14 cellular contexts compared by ENCODE assay signal in genomic region chr12:110844551-110845395, GRCh38. TPM values are rescaled to one million over a fixed set of nuclear protein-coding genes. Genes with fewer than 3 reads are reported as not detected.
DNase-seq lines count a peak whose midpoint lies in the region; TF ChIP-seq lines count a peak whose summit lies in the region.
"Had no signal": no experiment of that assay in that cellular context is flagged by ENCODE, and none has a peak within 500 bp of the region (broad histone marks: within the 10 kb centered on the region; RNA-seq: fewer than 3 reads in every experiment).

No MANE protein-coding gene starts in this region.

- no peaks in the 10 kb centered on the region for H3K36me3 Mint-ChIP-seq in activated T-helper 2 cell treated with anti-CD3 and anti-CD28 coated beads, Interferon-gamma antibody, Interleukin-2, Interleukin-4, amounts not matched to agents 10 μg/mL and 5 μg/mL and 100 μg/mL, durations not matched to agents 14 hours and 24 hours and 36 hours (ENCODE audit: low read depth)
- H3K36me3 Mint-ChIP-seq: CD14-positive monocyte; natural killer cell treated with Interleukin-12 subunit alpha and Interleukin-12 subunit beta and Interleukin-15 and Interleukin-18, amount 100 ng/mL, for 72 hours had no signal

- H3K9me3 ChIP-seq in BE2C (no peaks in the 10 kb centered on the region), mesodermal cell (ENCODE audit: control insufficient read depth, low read length) (no peaks in the 10 kb centered on the region), OCI-LY7 (ENCODE audit: low read length) (no peaks in the 10 kb centered on the region)

- intact Hi-C loops in activated T-helper 2 cell treated with anti-CD3 and anti-CD28 coated beads, Interferon-gamma antibody, Interleukin-2, Interleukin-4, amounts not matched to agents 10 μg/mL and 5 μg/mL and 100 μg/mL, durations not matched to agents 14 hours and 24 hours and 36 hours (cut with micrococcal nuclease) = no loop called here
- intact Hi-C loops in OCI-LY7 (cut with micrococcal nuclease; ENCODE audit: unreplicated experiment) = no loop called here

- H3K27ac ChIP-seq in coronary artery = peak overlapping the region in 1 of 2 donors; percentile 38
- peak overlapping the region; percentile 39 for H3K27ac ChIP-seq in mesodermal cell (ENCODE audit: low read depth, low read length, severe bottlenecking)
- no peak overlapping the region for H3K27ac ChIP-seq in OCI-LY7 (ENCODE audit: low read depth, low read length, poor library complexity, severe bottlenecking)
- H3K27ac ChIP-seq: VCaP had no signal

- no TSS peak for BruUV-seq in OCI-LY7 (replicated peaks; lab: Mats Ljungman, UMichigan)

- H3K79me2 ChIP-seq in OCI-LY7 (ENCODE audit: insufficient read depth, low read depth, low read length) = no peaks in the 10 kb centered on the region

- DNase-seq in BE2C (peak; percentile 35), NCI-H2227 treated with DMSO at 0.1 percent for 48 hours (lab: John Stamatoyannopoulos, UW) (peak; percentile 14), coronary artery (ENCODE audit: low spot score) (no peak), NCI-H524 (lab: John Stamatoyannopoulos, UW) (no peak), NCI-H510A (lab: John Stamatoyannopoulos, UW) (no peak), OCI-LY7 (ENCODE audit: low spot score) (no peak)
- DNase-seq in activated T-helper 2 cell treated with anti-CD3 and anti-CD28 coated beads, Interferon-gamma antibody, Interleukin-2, Interleukin-4, amounts not matched to agents 10 μg/mL and 5 μg/mL and 100 μg/mL, durations not matched to agents 14 hours and 24 hours and 36 hours (ENCODE audit: low spot score) = no peak
- DNase-seq: amniotic stem cell, NCI-H187 had no signal

- peaks cover 3% of the 10 kb centered on the region for H3K4me1 Mint-ChIP-seq in activated T-helper 2 cell treated with anti-CD3 and anti-CD28 coated beads, Interferon-gamma antibody, Interleukin-2, Interleukin-4, amounts not matched to agents 10 μg/mL and 5 μg/mL and 100 μg/mL, durations not matched to agents 14 hours and 24 hours and 36 hours (ENCODE audit: low read depth)

- 85 to 88% methylated on average over 14 to 15 of the region's 16 CpGs for WGBS in mesodermal cell (ENCODE audit: insufficient coverage in 2 of 2), 2 experiments

- H3K4me2 ChIP-seq in OCI-LY7 (ENCODE audit: low read length) = no peak overlapping the region

- H3K9me2 ChIP-seq in OCI-LY7 (ENCODE audit: insufficient read depth, low read length) = no peaks in the 10 kb centered on the region

- TF ChIP-seq CTCF in BE2C (IDR thresholded peaks at IDR 0.05; ENCODE audit: low read depth, low read length) (no peak), coronary artery (IDR thresholded peaks at IDR 0.05) (no peak), OCI-LY7 (conservative IDR thresholded peaks at IDR 0.05; ENCODE audit: low read length) (no peak)

- POLR2A ChIA-PET in OCI-LY7 (lab: Charles Lee) = interaction anchor here (0.6 kb wide), 1 partner anchor 64 kb away, joined by 3 read pairs; no protein-coding TSS in a partner anchor

- H3K4me3 Mint-ChIP-seq in activated T-helper 2 cell treated with anti-CD3 and anti-CD28 coated beads, Interferon-gamma antibody, Interleukin-2, Interleukin-4, amounts not matched to agents 10 μg/mL and 5 μg/mL and 100 μg/mL, durations not matched to agents 14 hours and 24 hours and 36 hours (ENCODE audit: low read depth) = no peak overlapping the region
- H3K4me3 Mint-ChIP-seq: natural killer cell treated with Interleukin-12 subunit alpha and Interleukin-12 subunit beta and Interleukin-15 and Interleukin-18, amount 100 ng/mL, for 72 hours had no signal

- H2AFZ ChIP-seq in OCI-LY7 (ENCODE audit: low read length) = no peak overlapping the region

- H3K36me3 ChIP-seq in BE2C = no peaks in the 10 kb centered on the region
- no peaks in the 10 kb centered on the region for H3K36me3 ChIP-seq in mesodermal cell (ENCODE audit: control insufficient read depth, insufficient read depth, low read length)
- no peaks in the 10 kb centered on the region for H3K36me3 ChIP-seq in OCI-LY7 (ENCODE audit: insufficient read depth, low read length)

- H3K27me3 ChIP-seq in BE2C = peaks cover 13% of the 10 kb centered on the region

- peaks cover 48% of the 10 kb centered on the region for H3K27me3 Mint-ChIP-seq in activated T-helper 2 cell treated with anti-CD3 and anti-CD28 coated beads, Interferon-gamma antibody, Interleukin-2, Interleukin-4, amounts not matched to agents 10 μg/mL and 5 μg/mL and 100 μg/mL, durations not matched to agents 14 hours and 24 hours and 36 hours (ENCODE audit: low read depth)

- H3K9me3 Mint-ChIP-seq in activated T-helper 2 cell treated with anti-CD3 and anti-CD28 coated beads, Interferon-gamma antibody, Interleukin-2, Interleukin-4, amounts not matched to agents 10 μg/mL and 5 μg/mL and 100 μg/mL, durations not matched to agents 14 hours and 24 hours and 36 hours = no peaks in the 10 kb centered on the region
- H3K9me3 Mint-ChIP-seq: natural killer cell treated with Interleukin-12 subunit alpha and Interleukin-12 subunit beta and Interleukin-15 and Interleukin-18, amount 100 ng/mL, for 72 hours had no signal

- CTCF ChIA-PET in OCI-LY7 (lab: Charles Lee; ENCODE audit: unreplicated experiment) = no interaction called here

- H3K4me1 ChIP-seq in BE2C (no peaks in the 10 kb centered on the region), mesodermal cell (ENCODE audit: control insufficient read depth, insufficient read depth, low read length, poor library complexity, severe bottlenecking) (no peaks in the 10 kb centered on the region), OCI-LY7 (ENCODE audit: insufficient read depth, low read length, poor library complexity, severe bottlenecking) (no peaks in the 10 kb centered on the region)

- no peak overlapping the region for H3K4me3 ChIP-seq in BE2C (ENCODE audit: low read depth, low read length)
- peak overlapping the region; percentile 35 for H3K4me3 ChIP-seq in coronary artery
- H3K4me3 ChIP-seq in mesodermal cell (ENCODE audit: extremely low read depth, insufficient read depth, low read length, poor library complexity, severe bottlenecking) = no peak overlapping the region
- H3K4me3 ChIP-seq in OCI-LY7 (ENCODE audit: low read depth, low read length, poor library complexity, severe bottlenecking) = no peak overlapping the region

- no peak overlapping the region for H3K27ac Mint-ChIP-seq in activated T-helper 2 cell treated with anti-CD3 and anti-CD28 coated beads, Interferon-gamma antibody, Interleukin-2, Interleukin-4, amounts not matched to agents 10 μg/mL and 5 μg/mL and 100 μg/mL, durations not matched to agents 14 hours and 24 hours and 36 hours
- H3K27ac Mint-ChIP-seq: natural killer cell treated with Interleukin-12 subunit alpha and Interleukin-12 subunit beta and Interleukin-15 and Interleukin-18, amount 100 ng/mL, for 72 hours had no signal

- H4K20me1 ChIP-seq in OCI-LY7 (ENCODE audit: insufficient read depth, low read length) = no peaks in the 10 kb centered on the region

RNA-seq across cellular contexts. Expression of gene CCDC63, which starts 2.0 kb away (rescaled TPM):
- 0.62 TPM for polyA plus RNA-seq in BE2C (2012; ENCODE audit: insufficient read depth, insufficient read length, low read depth)
- not detected for polyA plus RNA-seq in mesodermal cell (2013, experiment 1 of 2)
- polyA plus RNA-seq in mesodermal cell (2013, experiment 2 of 2) = 0.15 TPM
- not detected in 2 replicates for total RNA-seq in activated T-helper 2 cell treated with anti-CD3 and anti-CD28 coated beads, Interferon-gamma antibody, Interleukin-2, Interleukin-4, amounts not matched to agents 10 μg/mL and 5 μg/mL and 100 μg/mL, durations not matched to agents 14 hours and 24 hours and 36 hours
- total RNA-seq in OCI-LY7 (2014; rRNA removed; shearing (Covaris generic)) = not detected in 2 replicates
- total RNA-seq in OCI-LY7 (2022) = not detected in 2 replicates
- total RNA-seq: natural killer cell treated with Interleukin-12 subunit alpha and Interleukin-12 subunit beta and Interleukin-15 and Interleukin-18, amount 100 ng/mL, for 72 hours; urinary bladder had no signal
- polyA plus RNA-seq: urinary bladder had no signal

Comparison
In these comparisons a context has a peak if more than half of its experiments do, and no peak if none do; other contexts are left out.
1. DNase-seq: peak in BE2C (single experiment) and NCI-H2227 treated with DMSO at 0.1 percent for 48 hours (single experiment); none in coronary artery (single experiment), activated T-helper 2 cell treated with anti-CD3 and anti-CD28 coated beads, Interferon-gamma antibody, Interleukin-2, Interleukin-4, amounts not matched to agents 10 μg/mL and 5 μg/mL and 100 μg/mL, durations not matched to agents 14 hours and 24 hours and 36 hours (single experiment), NCI-H524 (0 of 2), NCI-H510A (single experiment) and OCI-LY7 (single experiment).